24 cellular contexts compared by ENCODE assay signal in the genomic region with DNA sequence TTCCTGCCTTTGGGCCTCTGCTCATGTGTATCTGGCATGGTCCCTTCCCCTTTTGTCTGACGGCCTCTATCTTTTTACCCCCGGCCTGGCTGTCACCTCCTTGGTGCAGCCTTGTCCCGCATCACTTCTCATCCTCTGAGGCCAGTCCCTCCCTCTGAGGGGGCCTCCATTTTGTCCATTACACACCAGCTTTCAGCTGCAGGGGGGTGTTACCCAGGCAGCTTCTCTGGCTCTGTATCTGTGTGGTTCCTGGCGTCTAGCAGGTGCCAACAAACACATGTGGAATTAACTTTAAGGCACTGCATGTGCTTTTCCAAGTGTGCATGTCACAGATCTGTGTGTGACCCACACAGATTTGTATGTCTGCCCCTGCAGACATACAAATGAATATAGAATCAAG. TPM values are rescaled to one million over a fixed set of nuclear protein-coding genes. Genes with fewer than 3 reads are reported as not detected.
DNase-seq lines count a peak whose midpoint lies in the region; TF ChIP-seq lines count a peak whose summit lies in the region.
"Had no signal": no experiment of that assay in that cellular context is flagged by ENCODE, and none has a peak within 500 bp of the region (broad histone marks: within the 10 kb centered on the region; RNA-seq: fewer than 3 reads in every experiment).

No MANE protein-coding gene starts in this region.

- no peaks in the 10 kb centered on the region for H3K36me3 ChIP-seq in left ventricle myocardium inferior
- peaks cover 0 to 3% (median 0%) of the 10 kb centered on the region in 4 donors for H3K36me3 ChIP-seq in esophagus muscularis mucosa
- H3K36me3 ChIP-seq in sigmoid colon = peaks cover 0 to 2% (median 0%) of the 10 kb centered on the region in 4 donors
- no peaks in the 10 kb centered on the region for H3K36me3 ChIP-seq in vagina
- H3K36me3 ChIP-seq: brain microvascular endothelial cell, WERI-Rb-1 had no signal

- TF ChIP-seq CTCF in left ventricle myocardium inferior (IDR thresholded peaks at IDR 0.05; ENCODE audit: borderline replicate concordance) = no peak
- TF ChIP-seq CTCF in esophagus muscularis mucosa (IDR thresholded peaks at IDR 0.05) = no peak
- TF ChIP-seq CTCF in sigmoid colon (IDR thresholded peaks at IDR 0.05) = no peak
- no peak for TF ChIP-seq CTCF in vagina (IDR thresholded peaks at IDR 0.05)

- H3K4me3 ChIP-seq in left ventricle myocardium inferior (no peak overlapping the region), esophagus muscularis mucosa (no peak overlapping the region), sigmoid colon (no peak overlapping the region), vagina (no peak overlapping the region)
- H3K4me3 ChIP-seq: mucosa of descending colon had no signal

- no peaks in the 10 kb centered on the region for H3K9me3 ChIP-seq in left ventricle myocardium inferior (replicated peaks)
- H3K9me3 ChIP-seq in esophagus muscularis mucosa = no peaks in the 10 kb centered on the region
- no peaks in the 10 kb centered on the region for H3K9me3 ChIP-seq in sigmoid colon
- no peaks in the 10 kb centered on the region for H3K9me3 ChIP-seq in vagina
- H3K9me3 ChIP-seq: Caco-2, mucosa of descending colon had no signal

- intact Hi-C loops in left ventricle myocardium inferior (cut with micrococcal nuclease) (no loop called here), cardiac septum (cut with DNase I) (loop anchor here (10.0 kb wide), 1 partner anchor 795 kb away; no protein-coding TSS in a partner anchor), esophagus muscularis mucosa (cut with DNase I) (no loop called here), sigmoid colon (cut with DNase I) (no loop called here), vagina (cut with DNase I) (no loop called here)

- H3K27ac ChIP-seq in left ventricle myocardium inferior (replicated peaks) (peak overlapping the region; percentile 98), esophagus muscularis mucosa (replicated peaks in 1 of 4) (peak overlapping the region; percentile 97 to 98 (median 98)), sigmoid colon (peak overlapping the region; percentile 95 to 99 (median 97)), vagina (peak overlapping the region; percentile 96)
- H3K27ac ChIP-seq: brain microvascular endothelial cell, WERI-Rb-1 had no signal

- no peak for DNase-seq in left ventricle myocardium inferior
- DNase-seq in cardiac septum (ENCODE audit: low spot score) = no peak
- DNase-seq in esophagus muscularis mucosa (ENCODE audit: extremely low spot score) = no peak
- DNase-seq in sigmoid colon = no peak
- no peak for DNase-seq in vagina (ENCODE audit: extremely low spot score in 2 of 2)
- no peak for DNase-seq in HuH-7 (ENCODE audit: low spot score)
- DNase-seq in cerebellum (ENCODE audit: low spot score) = no peak
- no peak for DNase-seq in LoVo (ENCODE audit: low spot score)
- DNase-seq: activated CD4-positive, alpha-beta T cell treated with anti-CD3 and anti-CD28 coated beads, Interleukin-2, amount 50 U/mL, for 1 hour; activated naive CD8-positive, alpha-beta T cell treated with anti-CD3 and anti-CD28 coated beads for 36 hours; brain microvascular endothelial cell; Caco-2; DMS79 treated with DMSO at 0.1 percent for 48 hours; mucosa of descending colon; NCI-H1092; NCI-H2081; NCI-H345; SIG-M5; small intestine; stimulated activated naive CD4-positive, alpha-beta T cell; T-helper 2 cell; WERI-Rb-1 had no signal

- no peak for TF ChIP-seq EP300 in esophagus muscularis mucosa (IDR thresholded peaks at IDR 0.05)
- no peak for TF ChIP-seq EP300 in sigmoid colon (IDR thresholded peaks at IDR 0.05)

- TF ChIP-seq POLR2A in esophagus muscularis mucosa (IDR thresholded peaks at IDR 0.05; ENCODE audit: low read depth) = no peak
- TF ChIP-seq POLR2A in sigmoid colon (IDR thresholded peaks at IDR 0.05) = no peak
- TF ChIP-seq POLR2A in vagina (IDR thresholded peaks at IDR 0.05) = no peak

- H3K4me1 ChIP-seq in left ventricle myocardium inferior (peaks cover 93% of the 10 kb centered on the region), esophagus muscularis mucosa (peaks cover 76 to 98% (median 90%) of the 10 kb centered on the region in 4 donors), sigmoid colon (peaks cover 0 to 89% (median 85%) of the 10 kb centered on the region in 4 donors), vagina (peaks cover 95% of the 10 kb centered on the region)

- H3K27me3 ChIP-seq in left ventricle myocardium inferior (ENCODE audit: low read depth) (no peaks in the 10 kb centered on the region), esophagus muscularis mucosa (no peaks in the 10 kb centered on the region), sigmoid colon (no peaks in the 10 kb centered on the region), vagina (no peaks in the 10 kb centered on the region)
- H3K27me3 ChIP-seq: brain microvascular endothelial cell had no signal

- 54% methylated on average over 4 of the region's 4 CpGs for WGBS in esophagus muscularis mucosa
- 77 to 79% methylated on average over 4 of the region's 4 CpGs for WGBS in sigmoid colon, 2 donors

RNA-seq across cellular contexts. Expression of gene LYL1, which starts 52.4 kb away (rescaled TPM):
- total RNA-seq in left ventricle myocardium inferior = 6.3 TPM
- 9.4 TPM for total RNA-seq in cardiac septum
- total RNA-seq in esophagus muscularis mucosa = 10 to 100 TPM; 11.9 to 20.2 (median 17.0) TPM
- 10 to 100 TPM; 13.0 to 17.8 (median 15.2) TPM for total RNA-seq in sigmoid colon
- polyA plus RNA-seq in sigmoid colon = 10 to 100 TPM in 1 of 3 donors, 1 to 10 TPM in 2; 3.0 to 18.4 (median 3.7) TPM
- total RNA-seq in vagina = 11.5 TPM
- 3.1 TPM for total RNA-seq in cerebellum
- total RNA-seq: A673, LHCN-M2 had no signal

RNA-seq across cellular contexts. Expression of gene NFIX, which starts 55.0 kb away (rescaled TPM):
- total RNA-seq in left ventricle myocardium inferior = 118 TPM
- total RNA-seq in cardiac septum = 123 TPM
- 100 to 1,000 TPM in 1 of 4 donors, 10 to 100 TPM in 3; 56.0 to 154 (median 79.4) TPM for total RNA-seq in esophagus muscularis mucosa
- total RNA-seq in sigmoid colon = 100 to 1,000 TPM in 1 of 4 donors, 10 to 100 TPM in 3; 44.1 to 104 (median 58.5) TPM
- polyA plus RNA-seq in sigmoid colon = 10 to 100 TPM; 10.6 to 28.2 (median 22.2) TPM
- total RNA-seq in vagina = 81.8 TPM
- total RNA-seq in cerebellum = 62.8 TPM
